ENCODE assay signal across 1 cellular context in genomic region chr18:74861154-74861553, GRCh38.
TF ChIP-seq lines count a peak whose summit lies in the region.

No MANE protein-coding gene starts in this region.

TF ChIP-seq in HEK293, 187 proteins besides CTCF, POLR2A, EP300 and RAD21 (continued from another document):
- TF ChIP-seq BCL11B (tag by site-specific recombination; IDR thresholded peaks at IDR 0.05; ENCODE audit: low read depth) (peak; percentile 59; the same call in 1 of the 2 replicates), KLF7 (tag by site-specific recombination; IDR thresholded peaks at IDR 0.05; ENCODE audit: borderline replicate concordance) (peak; percentile 74; the same call in 1 of the 2 replicates), ZNF571 (tag by site-specific recombination; IDR thresholded peaks at IDR 0.05) (no peak), ZNF596 (tag by site-specific recombination; IDR thresholded peaks at IDR 0.05) (peak; percentile 60; the same call in 1 of the 2 replicates), TCF7L2 (IDR thresholded peaks at IDR 0.05; ENCODE audit: borderline replicate concordance, low read depth, low read length) (peak; percentile 82), ZNF146 (tag by site-specific recombination; IDR thresholded peaks at IDR 0.05) (peak; percentile 22; the same call in 1 of the 2 replicates), ZNF324 (tag by site-specific recombination; IDR thresholded peaks at IDR 0.05) (peak; percentile 78; the same call in 1 of the 2 replicates), EGR2 (tag by site-specific recombination; IDR thresholded peaks at IDR 0.05; ENCODE audit: low read depth) (no peak), ZNF548 (tag by site-specific recombination; IDR thresholded peaks at IDR 0.05) (no peak), ZNF366 (tag by site-specific recombination; conservative IDR thresholded peaks at IDR 0.05) (peak; percentile 41; the same call in 1 of the 2 replicates), KLF1 (tag by site-specific recombination; IDR thresholded peaks at IDR 0.05) (no peak; the same call in 1 of the 2 replicates), ZNF513 (tag by site-specific recombination; IDR thresholded peaks at IDR 0.05) (0 out of 2 replicates have a peak, but pooled peaks have one; percentile 23)
